20 cellular contexts compared by ENCODE assay signal in the genomic region with DNA sequence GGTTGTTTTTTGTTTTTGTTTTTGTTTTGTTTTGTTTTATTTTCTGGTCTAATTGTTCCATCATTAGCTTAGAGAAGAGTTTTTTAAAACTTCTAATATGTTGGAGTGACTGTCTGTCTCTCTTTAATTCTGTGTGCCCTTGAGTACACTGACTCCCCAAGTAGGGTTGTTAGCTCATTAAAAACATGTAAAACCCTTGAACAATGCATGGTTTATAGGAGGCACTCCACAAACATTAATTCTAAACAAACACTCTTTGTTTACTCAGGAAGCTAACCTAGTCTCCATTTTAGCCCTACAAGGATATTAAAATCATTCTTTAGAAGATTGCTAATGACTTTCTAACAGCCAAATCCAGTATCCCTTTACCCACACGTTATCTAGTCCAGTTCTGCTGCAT.
DNase-seq lines count a peak whose midpoint lies in the region; ATAC-seq lines count a peak whose summit lies in the region.
"Had no signal": no experiment of that assay in that cellular context is flagged by ENCODE, and none has a peak within 500 bp of the region (broad histone marks: within the 10 kb centered on the region; RNA-seq: fewer than 3 reads in every experiment).

No MANE protein-coding gene starts in this region.

- no peak for ATAC-seq in HG03520 (IDR thresholded peaks at IDR 0.05; ENCODE audit: unreplicated experiment)
- ATAC-seq: GM12878, HCT116 had no signal

- DNase-seq in NCI-H1092 treated with DMSO at 0.1 percent for 48 hours (lab: John Stamatoyannopoulos, UW) = peak; percentile 6
- DNase-seq in NCI-H1092 (lab: John Stamatoyannopoulos, UW) = no peak
- DNase-seq in NCI-H1105 (lab: John Stamatoyannopoulos, UW) = peak; percentile 61
- peak; percentile 49 to 77 for DNase-seq in NCI-H526 (lab: John Stamatoyannopoulos, UW)
- DNase-seq in foreskin melanocyte = peak; percentile 27
- DNase-seq in SW 1271 (lab: John Stamatoyannopoulos, UW) = no peak
- DNase-seq in activated T-cell treated with anti-CD3 and anti-CD28 coated beads, Interleukin-2, amount 50 U/mL, for 1 hour = no peak
- DNase-seq: DMS79, EL, GDM1, KBM-7, MG63, NCI-H1436 treated with DMSO at 0.1 percent for 48 hours, NCI-H1930, NCI-H2227 treated with DMSO at 0.1 percent for 48 hours, Peyer's patch, SHP77 treated with DMSO at 0.1 percent for 48 hours had no signal

Comparison
In these comparisons a context has a peak if more than half of its experiments do, and no peak if none do; other contexts are left out.
1. DNase-seq: peak in NCI-H1092 treated with DMSO at 0.1 percent for 48 hours (single experiment), NCI-H1105 (single experiment), NCI-H526 (2 of 2) and foreskin melanocyte (single experiment); none in NCI-H1092 (single experiment), SW 1271 (0 of 2) and activated T-cell treated with anti-CD3 and anti-CD28 coated beads, Interleukin-2, amount 50 U/mL, for 1 hour (single experiment).